1 cellular context compared by ENCODE assay signal in genomic region chr11:12376259-12376971, GRCh38.
TF ChIP-seq lines count a peak whose summit lies in the region.

No MANE protein-coding gene starts in this region.

TF ChIP-seq in GM23338, 12 proteins besides CTCF, POLR2A, EP300 and RAD21 (continued from another document):
- TF ChIP-seq EZH2 (IDR thresholded peaks at IDR 0.05; ENCODE audit: low read depth, unreplicated experiment) = no peak
- no peak for TF ChIP-seq REST (IDR thresholded peaks at IDR 0.05; ENCODE audit: unreplicated experiment)
- no peak for TF ChIP-seq EZH2phosphoT487 (IDR thresholded peaks at IDR 0.05; ENCODE audit: unreplicated experiment)
- TF ChIP-seq ZNF331 (CRISPR knock-in tag; IDR thresholded peaks at IDR 0.05; ENCODE audit: low read depth) = no peak
- TF ChIP-seq JUNB (IDR thresholded peaks at IDR 0.05; ENCODE audit: unreplicated experiment) = no peak
- TF ChIP-seq ZNF114 (CRISPR knock-in tag; IDR thresholded peaks at IDR 0.05) = no peak
- no peak for TF ChIP-seq CREB1 (CRISPR knock-in tag; IDR thresholded peaks at IDR 0.05; ENCODE audit: low read depth)
